Comparison of ENCODE assay signal across 8 cellular contexts in the genomic region with DNA sequence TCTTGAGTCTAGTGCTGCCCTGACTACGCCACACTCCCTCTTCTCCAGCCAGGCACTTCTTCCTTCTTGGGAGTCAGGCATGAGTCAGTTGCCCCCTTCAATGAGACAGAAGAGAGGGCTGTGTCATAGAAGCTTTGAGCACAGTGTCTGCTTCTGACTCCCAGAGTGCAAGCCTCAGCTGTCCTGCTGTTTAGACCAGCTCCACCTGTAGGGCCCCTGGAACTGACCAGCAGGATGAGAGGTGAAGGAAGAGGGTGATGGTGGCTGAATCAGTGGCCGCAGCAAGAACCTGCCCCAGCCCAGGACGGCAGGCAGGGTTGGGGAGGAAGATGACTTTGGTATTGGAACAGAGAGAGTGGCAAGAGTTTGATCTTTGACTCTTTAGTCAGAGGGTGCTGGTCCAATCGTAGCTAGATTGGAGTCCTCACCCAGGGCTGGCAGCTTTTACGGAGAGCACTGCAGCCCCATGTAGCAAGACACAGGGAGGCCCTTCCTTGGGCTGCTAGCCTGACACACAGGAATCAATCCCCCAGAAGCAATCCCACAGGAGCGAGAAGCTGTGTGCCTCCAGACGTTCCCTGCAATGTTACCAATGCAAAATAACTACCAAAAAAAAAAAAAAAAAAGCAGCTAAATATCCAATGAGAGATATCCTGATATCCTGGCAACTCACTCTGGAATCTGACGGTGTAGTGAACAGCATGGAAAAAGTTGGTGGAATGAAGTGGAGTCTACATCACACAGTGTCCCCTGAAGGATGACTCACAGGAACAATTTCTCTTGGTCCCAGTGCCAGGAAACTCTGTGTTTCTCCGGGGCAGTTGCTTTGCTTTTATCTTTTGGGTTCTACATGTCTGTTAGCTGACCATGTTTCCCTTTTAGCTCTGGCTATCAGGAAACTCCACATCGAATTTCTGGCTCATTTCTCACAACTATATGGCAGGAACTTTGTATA. TPM values are rescaled to one million over a fixed set of nuclear protein-coding genes. Genes with fewer than 3 reads are reported as not detected.
DNase-seq lines count a peak whose midpoint lies in the region; ATAC-seq and TF ChIP-seq lines count a peak whose summit lies in the region.
"Had no signal": no experiment of that assay in that cellular context is flagged by ENCODE, and none has a peak within 500 bp of the region (broad histone marks: within the 10 kb centered on the region; RNA-seq: fewer than 3 reads in every experiment).

No MANE protein-coding gene starts in this region.

- H3K27ac ChIP-seq in liver (ENCODE audit: low read depth in 1 of 2, low read length in 2 of 2) = peak overlapping the region; percentile 60 to 66

- peaks cover 3 to 11% (median 9%) of the 10 kb centered on the region in 4 donors for H3K4me1 ChIP-seq in liver (ENCODE audit: control insufficient read depth in 4 of 4, insufficient read depth in 4 of 4, low read length in 3 of 4)

- no peak overlapping the region for H3K9ac ChIP-seq in liver (ENCODE audit: low read depth in 1 of 2, low read length in 2 of 2)

- H3K36me3 ChIP-seq in liver (ENCODE audit: control insufficient read depth in 4 of 4, insufficient read depth in 3 of 4, low read depth in 1 of 4, low read length in 3 of 4) = peaks cover 0 to 10% (median 4%) of the 10 kb centered on the region in 4 donors

- H3K4me3 ChIP-seq in AG09309 (ENCODE audit: control insufficient read depth, low read depth, low read length) (no peak overlapping the region), liver (ENCODE audit: low read depth in 1 of 3, low read length in 3 of 3) (no peak overlapping the region)

- 48% methylated on average over 10 of the region's 10 CpGs for WGBS in liver

- DNase-seq in AG09309 (ENCODE audit: low read depth) (peak; percentile 49), amniotic epithelial cell (ENCODE audit: low read depth) (peak; percentile 61), GM20000 (ENCODE audit: low spot score) (no peak)
- DNase-seq: activated CD8-positive, alpha-beta memory T cell treated with anti-CD3 and anti-CD28 coated beads, Interleukin-2, amount 50 U/mL, for 48 hours; retina had no signal

- TF ChIP-seq RAD21 in liver (IDR thresholded peaks at IDR 0.05) = peak in 1 of 2 donors; percentile 22

- H3K9me3 ChIP-seq in liver (ENCODE audit: control insufficient read depth in 4 of 4, low read length in 3 of 4) = no peaks in the 10 kb centered on the region

- TF ChIP-seq CTCF in AG09309 (IDR thresholded peaks at IDR 0.05; ENCODE audit: control insufficient read depth, insufficient read depth, low read depth, low read length, missing control alignments) = no peak
- no peak for TF ChIP-seq CTCF in liver (IDR thresholded peaks at IDR 0.05; ENCODE audit: low read depth, low read length, missing input control)
- TF ChIP-seq CTCF in GM20000 (IDR thresholded peaks at IDR 0.05; ENCODE audit: extremely low read depth, missing control alignments) = no peak

- ATAC-seq in HG02884 (IDR thresholded peaks at IDR 0.05; ENCODE audit: unreplicated experiment) (no peak), GM18861 (IDR thresholded peaks at IDR 0.05; ENCODE audit: unreplicated experiment) (no peak)

- H3K27me3 ChIP-seq in liver (ENCODE audit: control insufficient read depth in 4 of 4, insufficient read depth in 4 of 4, low read length in 3 of 4) = no peaks in the 10 kb centered on the region

TF ChIP-seq in liver, 16 proteins besides CTCF, POLR2A, EP300 and RAD21:
- TF ChIP-seq HNF4A (conservative IDR thresholded peaks at IDR 0.05) (peak; percentile 73 to 76), EGR1 (IDR thresholded peaks at IDR 0.05; ENCODE audit: low read depth in 2 of 2) (peak in 1 of 2 donors; percentile 3), TAF1 (conservative IDR thresholded peaks at IDR 0.05) (no peak), NR2F2 (IDR thresholded peaks at IDR 0.05) (no peak), RXRA (IDR thresholded peaks at IDR 0.05) (peak; percentile 33 to 36), FOXA1 (IDR thresholded peaks at IDR 0.05) (no peak), YY1 (IDR thresholded peaks at IDR 0.05) (peak; percentile 34), FOXA2 (IDR thresholded peaks at IDR 0.05) (no peak), JUND (IDR thresholded peaks at IDR 0.05) (peak; percentile 96 to 98), HNF4G (IDR thresholded peaks at IDR 0.05) (no peak), GABPA (IDR thresholded peaks at IDR 0.05 in 1 of 2, conservative IDR thresholded peaks at IDR 0.05 in 1 of 2) (no peak), SP1 (IDR thresholded peaks at IDR 0.05) (peak; percentile 75)
- TF ChIP-seq, protein P1, sequence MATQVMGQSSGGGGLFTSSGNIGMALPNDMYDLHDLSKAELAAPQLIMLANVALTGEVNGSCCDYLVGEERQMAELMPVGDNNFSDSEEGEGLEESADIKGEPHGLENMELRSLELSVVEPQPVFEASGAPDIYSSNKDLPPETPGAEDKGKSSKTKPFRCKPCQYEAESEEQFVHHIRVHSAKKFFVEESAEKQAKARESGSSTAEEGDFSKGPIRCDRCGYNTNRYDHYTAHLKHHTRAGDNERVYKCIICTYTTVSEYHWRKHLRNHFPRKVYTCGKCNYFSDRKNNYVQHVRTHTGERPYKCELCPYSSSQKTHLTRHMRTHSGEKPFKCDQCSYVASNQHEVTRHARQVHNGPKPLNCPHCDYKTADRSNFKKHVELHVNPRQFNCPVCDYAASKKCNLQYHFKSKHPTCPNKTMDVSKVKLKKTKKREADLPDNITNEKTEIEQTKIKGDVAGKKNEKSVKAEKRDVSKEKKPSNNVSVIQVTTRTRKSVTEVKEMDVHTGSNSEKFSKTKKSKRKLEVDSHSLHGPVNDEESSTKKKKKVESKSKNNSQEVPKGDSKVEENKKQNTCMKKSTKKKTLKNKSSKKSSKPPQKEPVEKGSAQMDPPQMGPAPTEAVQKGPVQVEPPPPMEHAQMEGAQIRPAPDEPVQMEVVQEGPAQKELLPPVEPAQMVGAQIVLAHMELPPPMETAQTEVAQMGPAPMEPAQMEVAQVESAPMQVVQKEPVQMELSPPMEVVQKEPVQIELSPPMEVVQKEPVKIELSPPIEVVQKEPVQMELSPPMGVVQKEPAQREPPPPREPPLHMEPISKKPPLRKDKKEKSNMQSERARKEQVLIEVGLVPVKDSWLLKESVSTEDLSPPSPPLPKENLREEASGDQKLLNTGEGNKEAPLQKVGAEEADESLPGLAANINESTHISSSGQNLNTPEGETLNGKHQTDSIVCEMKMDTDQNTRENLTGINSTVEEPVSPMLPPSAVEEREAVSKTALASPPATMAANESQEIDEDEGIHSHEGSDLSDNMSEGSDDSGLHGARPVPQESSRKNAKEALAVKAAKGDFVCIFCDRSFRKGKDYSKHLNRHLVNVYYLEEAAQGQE (IDR thresholded peaks at IDR 0.05) = peak; percentile 31
- TF ChIP-seq, protein P2, sequence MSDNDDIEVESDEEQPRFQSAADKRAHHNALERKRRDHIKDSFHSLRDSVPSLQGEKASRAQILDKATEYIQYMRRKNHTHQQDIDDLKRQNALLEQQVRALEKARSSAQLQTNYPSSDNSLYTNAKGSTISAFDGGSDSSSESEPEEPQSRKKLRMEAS (IDR thresholded peaks at IDR 0.05) = peak; percentile 24
- TF ChIP-seq, protein P3, sequence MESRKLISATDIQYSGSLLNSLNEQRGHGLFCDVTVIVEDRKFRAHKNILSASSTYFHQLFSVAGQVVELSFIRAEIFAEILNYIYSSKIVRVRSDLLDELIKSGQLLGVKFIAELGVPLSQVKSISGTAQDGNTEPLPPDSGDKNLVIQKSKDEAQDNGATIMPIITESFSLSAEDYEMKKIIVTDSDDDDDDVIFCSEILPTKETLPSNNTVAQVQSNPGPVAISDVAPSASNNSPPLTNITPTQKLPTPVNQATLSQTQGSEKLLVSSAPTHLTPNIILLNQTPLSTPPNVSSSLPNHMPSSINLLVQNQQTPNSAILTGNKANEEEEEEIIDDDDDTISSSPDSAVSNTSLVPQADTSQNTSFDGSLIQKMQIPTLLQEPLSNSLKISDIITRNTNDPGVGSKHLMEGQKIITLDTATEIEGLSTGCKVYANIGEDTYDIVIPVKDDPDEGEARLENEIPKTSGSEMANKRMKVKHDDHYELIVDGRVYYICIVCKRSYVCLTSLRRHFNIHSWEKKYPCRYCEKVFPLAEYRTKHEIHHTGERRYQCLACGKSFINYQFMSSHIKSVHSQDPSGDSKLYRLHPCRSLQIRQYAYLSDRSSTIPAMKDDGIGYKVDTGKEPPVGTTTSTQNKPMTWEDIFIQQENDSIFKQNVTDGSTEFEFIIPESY (IDR thresholded peaks at IDR 0.05) = no peak
- TF ChIP-seq, protein P4, sequence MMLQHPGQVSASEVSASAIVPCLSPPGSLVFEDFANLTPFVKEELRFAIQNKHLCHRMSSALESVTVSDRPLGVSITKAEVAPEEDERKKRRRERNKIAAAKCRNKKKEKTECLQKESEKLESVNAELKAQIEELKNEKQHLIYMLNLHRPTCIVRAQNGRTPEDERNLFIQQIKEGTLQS (IDR thresholded peaks at IDR 0.05) = peak; percentile 80

RNA-seq across cellular contexts. Expression of a gene that starts 6.9 kb away (rescaled TPM):
- 1 to 10 TPM in 1 of 2 donors, under 1 TPM in 1; 0.56 to 3.0 TPM for total RNA-seq in liver
- polyA plus RNA-seq in liver = under 1 TPM; 0.16 to 0.26 TPM

RNA-seq across cellular contexts. Expression of a gene that starts 12.2 kb away (rescaled TPM):
- 10 to 100 TPM; 21.7 to 21.8 TPM for total RNA-seq in liver
- 10 to 100 TPM; 23.8 to 31.4 TPM for polyA plus RNA-seq in liver

RNA-seq across cellular contexts. Expression of a gene that starts 23.8 kb away (rescaled TPM):
- not detected for total RNA-seq in liver
- not detected for polyA plus RNA-seq in liver

RNA-seq across cellular contexts. Expression of a gene that starts 36.9 kb away (rescaled TPM):
- total RNA-seq in liver = 1 to 10 TPM in 1 of 2 donors, under 1 TPM in 1; 0.42 to 2.5 TPM
- polyA plus RNA-seq in liver = 1 to 10 TPM; 1.7 to 3.1 TPM

RNA-seq across cellular contexts. Expression of a gene that starts 44.1 kb away (rescaled TPM):
- total RNA-seq in liver = 10 to 100 TPM; 12.1 to 17.6 TPM
- 10 to 100 TPM in 1 of 2 donors, 1 to 10 TPM in 1; 4.4 to 10.2 TPM for polyA plus RNA-seq in liver
